ENCODE assay signal across 1 cellular context in genomic region chr3:49656541-49657112, GRCh38.
TF ChIP-seq lines count a peak whose summit lies in the region.

No MANE protein-coding gene starts in this region.

TF ChIP-seq in IMR-90, 13 proteins besides CTCF, POLR2A, EP300 and RAD21 (continued from another document):
- TF ChIP-seq ELK1 (IDR thresholded peaks at IDR 0.05; ENCODE audit: borderline replicate concordance, low read depth, low read length): no peak
